8 cellular contexts compared by ENCODE assay signal in the genomic region with DNA sequence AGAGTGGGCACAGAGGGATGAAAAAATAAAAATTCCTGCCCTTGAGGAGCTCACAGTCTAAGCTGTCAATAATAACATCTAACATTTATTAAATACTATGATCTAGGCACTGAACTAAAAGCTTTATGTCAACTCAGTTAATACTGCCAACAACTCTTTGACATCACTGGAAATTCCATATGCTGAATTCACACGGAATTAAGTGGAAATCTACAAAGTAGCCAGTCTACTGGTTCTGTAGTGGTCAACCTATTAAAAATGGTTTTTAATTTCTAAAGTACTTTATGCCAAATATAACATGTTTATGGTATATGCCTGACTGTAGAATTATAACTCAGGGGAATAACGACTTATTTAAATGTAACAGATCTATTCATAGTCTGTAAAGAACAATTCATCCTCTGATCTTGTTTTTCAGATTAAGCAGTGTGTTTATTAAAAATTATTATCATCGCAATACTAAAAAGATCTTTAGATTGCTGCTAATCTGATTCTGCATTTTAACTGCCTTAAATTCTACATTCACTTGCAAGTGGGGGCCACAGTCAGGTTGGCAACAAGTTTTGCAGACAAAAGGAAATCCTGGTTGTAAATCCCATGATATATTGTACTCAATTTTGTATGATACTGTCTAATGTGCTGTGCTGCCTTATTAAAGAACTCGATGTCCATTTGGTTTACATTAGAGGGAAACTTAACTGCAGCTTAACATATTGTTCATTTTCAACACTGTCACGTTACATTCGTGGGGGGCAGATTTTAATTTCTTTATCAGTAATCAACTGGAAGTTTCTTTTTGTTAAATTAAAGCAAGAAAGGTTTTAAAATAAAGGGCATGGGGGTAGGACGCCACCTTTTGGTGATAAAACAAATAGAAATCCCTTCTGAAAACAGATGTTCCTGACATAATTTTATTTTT. TPM values are rescaled to one million over a fixed set of nuclear protein-coding genes. Genes with fewer than 3 reads are reported as not detected.
DNase-seq lines count a peak whose midpoint lies in the region; ATAC-seq, FAIRE-seq and TF ChIP-seq lines count a peak whose summit lies in the region.

No MANE protein-coding gene starts in this region.

- no peak overlapping the region for H3K4me3 Mint-ChIP-seq in mesothelial cell of epicardium

- H3K36me3 Mint-ChIP-seq in mesothelial cell of epicardium: peaks cover 4% of the 10 kb centered on the region

- peak overlapping the region; percentile 97 for H3K27ac Mint-ChIP-seq in mesothelial cell of epicardium

- H3K4me1 Mint-ChIP-seq in mesothelial cell of epicardium: peaks cover 41% of the 10 kb centered on the region

- H3K27me3 Mint-ChIP-seq in mesothelial cell of epicardium (ENCODE audit: low read depth): no peaks in the 10 kb centered on the region

- H3K36me3 ChIP-seq in bronchial epithelial cell (ENCODE audit: control insufficient read depth, insufficient read depth, low read length): no peaks in the 10 kb centered on the region

- no peak for ATAC-seq in GM18907 (IDR thresholded peaks at IDR 0.05; ENCODE audit: unreplicated experiment)
- no peak for ATAC-seq in GM21576 (IDR thresholded peaks at IDR 0.05; ENCODE audit: unreplicated experiment)

- FAIRE-seq in bronchial epithelial cell (lab: Jason Lieb, UNC): no peak

- H3K4me3 ChIP-seq in bronchial epithelial cell (ENCODE audit: low read depth, low read length): no peak overlapping the region

- peaks cover 11% of the 10 kb centered on the region for H3K9me3 Mint-ChIP-seq in mesothelial cell of epicardium

- TF ChIP-seq CTCF in bronchial epithelial cell (IDR thresholded peaks at IDR 0.05; ENCODE audit: insufficient read depth, low read length, severe bottlenecking) (peak; percentile 54), mesothelial cell of epicardium (IDR thresholded peaks at IDR 0.05; ENCODE audit: unreplicated experiment) (peak; percentile 59)

- peak; percentile 16 for DNase-seq in stimulated activated CD8-positive, alpha-beta memory T cell treated with anti-CD3 and anti-CD28 coated beads, Interleukin-12 subunit alpha, Interleukin-12 subunit beta, amount 100 ng/mL, for 1 hour (ENCODE audit: low read depth)
- DNase-seq in stimulated activated CD8-positive, alpha-beta memory T cell treated with anti-CD3 and anti-CD28 coated beads, Interleukin-4, amount 100 ng/mL, for 48 hours: no peak
- peak; percentile 19 for DNase-seq in NCI-H526 treated with DMSO at 0.1 percent for 48 hours (lab: John Stamatoyannopoulos, UW)
- peak; percentile 46 for DNase-seq in bronchial epithelial cell (ENCODE audit: low read depth)
- no peak for DNase-seq in mesothelial cell of epicardium (ENCODE audit: low spot score in 2 of 2, unreplicated experiment in 2 of 2)
- no peak for DNase-seq in NCI-H1436 (lab: John Stamatoyannopoulos, UW)

- H3K27me3 ChIP-seq in bronchial epithelial cell (ENCODE audit: control insufficient read depth, insufficient read depth, low read length): no peaks in the 10 kb centered on the region

RNA-seq across cellular contexts. Expression of a gene that starts 2.6 kb away (rescaled TPM):
- 33.2 and 33.3 TPM in 2 replicates for total RNA-seq in bronchial epithelial cell
- total RNA-seq in mesothelial cell of epicardium: 170 to 187 TPM (median 183 TPM) in 3 replicates

Comparison
In these comparisons a context has a peak if more than half of its experiments do, and no peak if none do; other contexts are left out.
1. DNase-seq: peak in stimulated activated CD8-positive, alpha-beta memory T cell treated with anti-CD3 and anti-CD28 coated beads, Interleukin-12 subunit alpha, Interleukin-12 subunit beta, amount 100 ng/mL, for 1 hour (single experiment), NCI-H526 treated with DMSO at 0.1 percent for 48 hours (single experiment) and bronchial epithelial cell (single experiment); none in stimulated activated CD8-positive, alpha-beta memory T cell treated with anti-CD3 and anti-CD28 coated beads, Interleukin-4, amount 100 ng/mL, for 48 hours (single experiment), mesothelial cell of epicardium (0 of 2) and NCI-H1436 (single experiment).